ENCODE assay signal across 8 cellular contexts in the genomic region with DNA sequence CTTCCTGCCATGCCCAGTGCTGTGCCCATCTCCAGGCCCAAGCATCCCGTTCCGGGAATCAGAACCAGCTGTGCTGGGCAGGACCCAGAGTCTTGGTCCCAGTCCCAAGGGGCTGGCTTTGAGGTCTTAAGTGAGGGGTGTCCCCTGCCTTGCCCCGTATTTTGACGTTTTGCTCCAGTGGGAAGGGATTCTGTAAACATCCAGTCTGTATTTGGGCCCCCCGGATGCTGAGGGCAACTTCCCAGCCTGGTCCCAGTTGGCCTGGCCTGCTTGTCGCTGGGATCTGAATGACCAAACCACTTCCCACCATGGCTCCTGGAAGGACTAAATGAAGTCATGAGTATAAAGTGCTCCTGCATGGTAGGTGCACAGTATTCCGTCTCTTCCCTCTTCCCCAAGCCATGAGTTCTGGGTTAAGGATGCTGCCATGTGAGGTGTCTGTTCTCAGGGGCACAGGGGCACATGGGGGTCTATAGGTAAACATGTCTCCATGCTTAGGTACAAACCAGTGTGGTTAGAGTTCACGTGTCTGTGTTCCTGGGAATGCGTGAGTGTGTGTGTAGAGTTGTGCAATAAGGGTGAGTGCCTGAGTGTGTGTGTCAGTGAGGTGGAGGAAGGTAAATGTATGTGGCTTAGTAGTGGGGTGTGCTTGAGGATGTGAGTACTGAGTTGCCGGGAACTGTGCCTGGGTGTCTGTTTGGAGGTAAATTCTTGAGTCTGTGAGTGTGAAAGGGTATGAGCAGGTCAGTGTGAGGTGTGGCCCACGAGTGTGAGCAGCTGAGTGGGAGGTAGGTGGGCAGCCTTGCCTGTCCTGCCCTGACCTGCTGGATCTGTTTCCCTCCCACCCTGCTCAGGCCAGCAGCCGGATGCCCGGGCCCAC. TPM values are rescaled to one million over a fixed set of nuclear protein-coding genes. Genes with fewer than 3 reads are reported as not detected.
A peak's percentile ranks its signal among the peaks of the same experiment; 100 is the strongest.
DNase-seq lines count a peak whose midpoint lies in the region; ATAC-seq and TF ChIP-seq lines count a peak whose summit lies in the region.

No MANE protein-coding gene starts in this region.

- no peaks in the 10 kb centered on the region for H3K9me3 ChIP-seq in upper lobe of right lung
- H3K9me3 ChIP-seq in effector memory CD4-positive, alpha-beta T cell (ENCODE audit: control insufficient read depth, low read length): no peaks in the 10 kb centered on the region

- H3K4me1 Mint-ChIP-seq in activated naive CD4-positive, alpha-beta T cell treated with anti-CD3 and anti-CD28 coated beads, Interleukin-2, amount 10 ng/mL, durations not matched to agents 7 days and 5 days: peaks cover 42% of the 10 kb centered on the region
- peaks cover 42% of the 10 kb centered on the region for H3K4me1 Mint-ChIP-seq in activated naive CD8-positive, alpha-beta T cell treated with anti-CD3 and anti-CD28 coated beads, Interleukin-2, amount 50 U/mL, for 24 hours

- peaks cover 23% of the 10 kb centered on the region for H3K36me3 ChIP-seq in upper lobe of right lung
- H3K36me3 ChIP-seq in effector memory CD4-positive, alpha-beta T cell (ENCODE audit: control insufficient read depth, insufficient read depth, low read length): peaks cover 14% of the 10 kb centered on the region

- peak overlapping the region; percentile 84 for H3K4me3 Mint-ChIP-seq in activated naive CD4-positive, alpha-beta T cell treated with anti-CD3 and anti-CD28 coated beads, Interleukin-2, amount 10 ng/mL, durations not matched to agents 7 days and 5 days
- peak overlapping the region; percentile 90 for H3K4me3 Mint-ChIP-seq in activated naive CD8-positive, alpha-beta T cell treated with anti-CD3 and anti-CD28 coated beads, Interleukin-2, amount 50 U/mL, for 24 hours

- peak overlapping the region; percentile 73 for H3K4me3 ChIP-seq in upper lobe of right lung
- H3K4me3 ChIP-seq in effector memory CD4-positive, alpha-beta T cell (ENCODE audit: insufficient read depth, low read depth, low read length, poor library complexity, severe bottlenecking): no peak overlapping the region

- CTCF ChIA-PET in activated naive CD4-positive, alpha-beta T cell treated with anti-CD3 and anti-CD28 coated beads, Interleukin-2, amount 10 ng/mL, durations not matched to agents 7 days and 5 days (lab: Charles Lee): interaction anchor here (1.0 kb wide), 1 partner anchor 25 kb away, joined by 3 read pairs; no protein-coding TSS in a partner anchor
- CTCF ChIA-PET in GM10248 (lab: Yijun Ruan, JAX): interaction anchor here (1.0 kb wide), 1 partner anchor 25 kb away, joined by 3 read pairs; no protein-coding TSS in a partner anchor

- no peak for ATAC-seq in activated naive CD4-positive, alpha-beta T cell treated with anti-CD3 and anti-CD28 coated beads, Interleukin-2, amount 50 U/mL, for 72 hours
- no peak for ATAC-seq in activated naive CD8-positive, alpha-beta T cell treated with anti-CD3 and anti-CD28 coated beads, Interleukin-2, amount 50 U/mL, for 24 hours
- ATAC-seq in left colon (peak; percentile 26), upper lobe of right lung (no peak)

- peaks cover 11% of the 10 kb centered on the region for H3K27me3 Mint-ChIP-seq in activated naive CD4-positive, alpha-beta T cell treated with anti-CD3 and anti-CD28 coated beads, Interleukin-2, amount 10 ng/mL, durations not matched to agents 7 days and 5 days
- peaks cover 2% of the 10 kb centered on the region for H3K27me3 Mint-ChIP-seq in activated naive CD8-positive, alpha-beta T cell treated with anti-CD3 and anti-CD28 coated beads, Interleukin-2, amount 50 U/mL, for 24 hours

- intact Hi-C loops in left colon (cut with DNase I, micrococcal nuclease) (no loop called here), upper lobe of right lung (cut with DNase I) (no loop called here)

- H3K36me3 Mint-ChIP-seq in activated naive CD4-positive, alpha-beta T cell treated with anti-CD3 and anti-CD28 coated beads, Interleukin-2, amount 10 ng/mL, durations not matched to agents 7 days and 5 days: peaks cover 27% of the 10 kb centered on the region
- peaks cover 23 to 33% of the 10 kb centered on the region in 2 donors for H3K36me3 Mint-ChIP-seq in activated naive CD4-positive, alpha-beta T cell treated with anti-CD3 and anti-CD28 coated beads, Interleukin-2, amount 50 U/mL, for 72 hours
- peaks cover 42% of the 10 kb centered on the region for H3K36me3 Mint-ChIP-seq in activated naive CD8-positive, alpha-beta T cell treated with anti-CD3 and anti-CD28 coated beads, Interleukin-2, amount 50 U/mL, for 24 hours (ENCODE audit: low read depth)

- TF ChIP-seq CTCF in upper lobe of right lung (IDR thresholded peaks at IDR 0.05) (no peak), GM10248 (IDR thresholded peaks at IDR 0.05; ENCODE audit: control extremely low read depth, extremely low read depth, low read depth, missing control alignments) (no peak)

- POLR2A ChIA-PET in GM10248 (lab: Yijun Ruan, JAX): interaction anchor here (0.5 kb wide), 1 partner anchor 790 kb away, joined by 7 read pairs; no protein-coding TSS in a partner anchor

- no peaks in the 10 kb centered on the region for H3K27me3 ChIP-seq in upper lobe of right lung
- no peaks in the 10 kb centered on the region for H3K27me3 ChIP-seq in effector memory CD4-positive, alpha-beta T cell (replicated peaks; ENCODE audit: control insufficient read depth, insufficient read depth, low read length, poor library complexity, severe bottlenecking)

- H3K27ac ChIP-seq in upper lobe of right lung: no peak overlapping the region
- no peak overlapping the region for H3K27ac ChIP-seq in effector memory CD4-positive, alpha-beta T cell (ENCODE audit: insufficient read depth, low read length, poor library complexity, severe bottlenecking)

- no peak for DNase-seq in activated naive CD4-positive, alpha-beta T cell treated with anti-CD3 and anti-CD28 coated beads, Interleukin-2, amount 10 ng/mL, durations not matched to agents 7 days and 5 days
- no peak for DNase-seq in activated naive CD4-positive, alpha-beta T cell treated with anti-CD3 and anti-CD28 coated beads, Interleukin-2, amount 50 U/mL, for 72 hours (ENCODE audit: low spot score in 2 of 2)
- DNase-seq in activated naive CD8-positive, alpha-beta T cell treated with anti-CD3 and anti-CD28 coated beads, Interleukin-2, amount 50 U/mL, for 24 hours: no peak
- DNase-seq in left colon: peak; percentile 13 to 28
- no peak for DNase-seq in upper lobe of right lung
- DNase-seq in effector memory CD4-positive, alpha-beta T cell: no peak
- no peak for DNase-seq in DMS114 treated with DMSO at 0.1 percent for 48 hours (lab: John Stamatoyannopoulos, UW; ENCODE audit: unreplicated experiment)
- no peak for DNase-seq in GM10248 (ENCODE audit: extremely low spot score)

- no peak overlapping the region for H3K27ac Mint-ChIP-seq in activated naive CD4-positive, alpha-beta T cell treated with anti-CD3 and anti-CD28 coated beads, Interleukin-2, amount 10 ng/mL, durations not matched to agents 7 days and 5 days
- H3K27ac Mint-ChIP-seq in activated naive CD4-positive, alpha-beta T cell treated with anti-CD3 and anti-CD28 coated beads, Interleukin-2, amount 50 U/mL, for 72 hours: peak overlapping the region in 1 of 2 donors; percentile 31
- H3K27ac Mint-ChIP-seq in activated naive CD8-positive, alpha-beta T cell treated with anti-CD3 and anti-CD28 coated beads, Interleukin-2, amount 50 U/mL, for 24 hours: peak overlapping the region; percentile 87

- H3K9me3 Mint-ChIP-seq in activated naive CD4-positive, alpha-beta T cell treated with anti-CD3 and anti-CD28 coated beads, Interleukin-2, amount 10 ng/mL, durations not matched to agents 7 days and 5 days: no peaks in the 10 kb centered on the region
- no peaks in the 10 kb centered on the region for H3K9me3 Mint-ChIP-seq in activated naive CD4-positive, alpha-beta T cell treated with anti-CD3 and anti-CD28 coated beads, Interleukin-2, amount 50 U/mL, for 72 hours
- H3K9me3 Mint-ChIP-seq in activated naive CD8-positive, alpha-beta T cell treated with anti-CD3 and anti-CD28 coated beads, Interleukin-2, amount 50 U/mL, for 24 hours: no peaks in the 10 kb centered on the region

- peaks cover 30% of the 10 kb centered on the region for H3K4me1 ChIP-seq in upper lobe of right lung
- H3K4me1 ChIP-seq in effector memory CD4-positive, alpha-beta T cell (ENCODE audit: control insufficient read depth, insufficient read depth, low read length, poor library complexity, severe bottlenecking): peaks cover 23% of the 10 kb centered on the region

RNA-seq across cellular contexts. Expression of gene B4GALT2, which starts 1.5 kb away (rescaled TPM):
- 10 to 100 TPM; 11.3 to 24.8 TPM for total RNA-seq in activated naive CD4-positive, alpha-beta T cell treated with anti-CD3 and anti-CD28 coated beads, Interleukin-2, amount 50 U/mL, for 72 hours
- 10 to 100 TPM; 22.7 to 28.6 TPM for total RNA-seq in left colon
- 23.8 TPM for total RNA-seq in upper lobe of right lung

RNA-seq across cellular contexts. Expression of gene ATP6V0B, which starts 5.7 kb away (rescaled TPM):
- 10 to 100 TPM; 86.5 to 89.1 TPM for total RNA-seq in activated naive CD4-positive, alpha-beta T cell treated with anti-CD3 and anti-CD28 coated beads, Interleukin-2, amount 50 U/mL, for 72 hours
- total RNA-seq in left colon: 100 to 1,000 TPM; 166 to 182 TPM
- total RNA-seq in upper lobe of right lung: 191 TPM

RNA-seq across cellular contexts. Expression of gene DPH2, which starts 10.7 kb away (rescaled TPM):
- total RNA-seq in activated naive CD4-positive, alpha-beta T cell treated with anti-CD3 and anti-CD28 coated beads, Interleukin-2, amount 50 U/mL, for 72 hours: 10 to 100 TPM; 30.8 to 31.1 TPM
- total RNA-seq in left colon (10 to 100 TPM; 17.8 to 24.7 TPM), upper lobe of right lung (18.8 TPM)

RNA-seq across cellular contexts. Expression of gene CCDC24, which starts 10.9 kb away (rescaled TPM):
- total RNA-seq in activated naive CD4-positive, alpha-beta T cell treated with anti-CD3 and anti-CD28 coated beads, Interleukin-2, amount 50 U/mL, for 72 hours: 1 to 10 TPM; 1.4 to 1.8 TPM
- total RNA-seq in left colon (10 to 100 TPM; 22.4 to 22.6 TPM), upper lobe of right lung (5.3 TPM)

RNA-seq across cellular contexts. Expression of gene IPO13, which starts 33.7 kb away (rescaled TPM):
- total RNA-seq in activated naive CD4-positive, alpha-beta T cell treated with anti-CD3 and anti-CD28 coated beads, Interleukin-2, amount 50 U/mL, for 72 hours: 10 to 100 TPM; 16.0 to 16.6 TPM
- total RNA-seq in left colon (10 to 100 TPM; 19.2 to 27.4 TPM), upper lobe of right lung (24.9 TPM)

Comparison
In these comparisons a context has a peak if more than half of its experiments do, and no peak if none do; other contexts are left out.
1. DNase-seq: peak in left colon (2 of 2); none in activated naive CD4-positive, alpha-beta T cell treated with anti-CD3 and anti-CD28 coated beads, Interleukin-2, amount 10 ng/mL, durations not matched to agents 7 days and 5 days (single experiment), activated naive CD4-positive, alpha-beta T cell treated with anti-CD3 and anti-CD28 coated beads, Interleukin-2, amount 50 U/mL, for 72 hours (0 of 2), activated naive CD8-positive, alpha-beta T cell treated with anti-CD3 and anti-CD28 coated beads, Interleukin-2, amount 50 U/mL, for 24 hours (single experiment), upper lobe of right lung (single experiment), effector memory CD4-positive, alpha-beta T cell (0 of 3), DMS114 treated with DMSO at 0.1 percent for 48 hours (single experiment) and GM10248 (single experiment).